In the genomic region with DNA sequence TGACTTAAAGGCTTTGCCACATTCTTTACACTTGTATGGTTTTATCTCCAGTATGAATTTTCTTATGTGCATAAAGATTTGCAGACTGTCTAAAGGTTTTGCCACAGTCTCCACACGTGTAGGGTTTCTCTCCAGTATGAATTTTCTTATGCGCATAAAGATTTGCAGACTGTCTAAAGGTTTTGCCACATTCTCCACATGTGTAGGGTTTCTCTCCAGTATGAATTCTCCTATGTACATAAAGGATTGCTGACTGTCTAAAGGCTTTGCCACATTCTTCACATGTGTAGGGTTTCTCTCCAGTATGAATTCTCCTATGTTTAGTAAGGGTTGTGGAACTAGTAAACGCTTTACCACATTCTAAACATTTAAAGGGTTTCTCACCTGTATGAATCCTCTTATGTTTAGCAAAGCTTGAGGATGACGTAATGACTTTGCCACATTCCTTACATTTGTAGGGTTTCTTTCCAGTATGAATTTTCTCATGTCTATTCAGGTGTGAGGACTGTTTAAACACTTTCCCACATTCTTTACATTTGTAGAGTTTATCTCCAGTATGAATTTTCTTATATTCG, we compare ENCODE assay signal across 1 cellular context.
TF ChIP-seq lines count a peak whose summit lies in the region.

No MANE protein-coding gene starts in this region.

TF ChIP-seq in HCT116, 20 proteins besides CTCF, POLR2A, EP300 and RAD21:
- TF ChIP-seq ZNF274 (IDR thresholded peaks at IDR 0.05; ENCODE audit: low read depth, low read length): peak; percentile 69
